In the genomic region with DNA sequence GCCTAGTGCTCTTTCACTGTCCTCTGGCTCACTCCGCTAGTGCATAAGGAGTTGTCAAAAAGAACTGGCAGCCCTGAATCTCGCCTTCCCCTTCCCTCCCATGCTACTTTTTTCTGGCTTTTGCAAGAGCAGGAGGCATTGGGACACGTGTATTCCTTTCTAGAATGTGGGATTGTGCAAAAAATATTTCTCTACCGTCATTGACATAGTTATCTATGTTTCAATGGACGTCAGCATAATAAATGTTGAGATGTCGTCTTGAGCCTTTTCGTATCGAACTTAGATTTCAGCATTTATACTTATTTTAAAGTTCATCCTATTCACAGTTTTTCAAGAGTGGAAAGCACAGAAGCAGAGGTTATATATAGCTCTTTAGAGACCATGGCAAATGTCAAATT, we compare ENCODE assay signal across 8 cellular contexts. TPM values are rescaled to one million over a fixed set of nuclear protein-coding genes. Genes with fewer than 3 reads are reported as not detected.
A peak's percentile ranks its signal among the peaks of the same experiment; 100 is the strongest.
DNase-seq lines count a peak whose midpoint lies in the region; ATAC-seq and TF ChIP-seq lines count a peak whose summit lies in the region.

No MANE protein-coding gene starts in this region.

- H3K4me3 ChIP-seq in HL-60 (replicated peaks; ENCODE audit: insufficient read depth, low read length) (peak overlapping the region; percentile 96), iPS-18c (ENCODE audit: insufficient read depth, low read depth, low read length) (peak overlapping the region; percentile 75)

- no peaks in the 10 kb centered on the region for H3K9me3 Mint-ChIP-seq in activated naive CD4-positive, alpha-beta T cell treated with anti-CD3 and anti-CD28 coated beads, Interleukin-2, amount 50 U/mL, for 72 hours
- H3K9me3 Mint-ChIP-seq in stimulated activated memory B cell treated with anti-CD40 and anti-IgM and Interleukin-4, amounts not matched to agents 10 μg/mL and 1 μg/mL and 100 μg/mL, for 72 hours, result no peaks in the 10 kb centered on the region

- peaks cover 25% of the 10 kb centered on the region for H3K4me1 Mint-ChIP-seq in stimulated activated memory B cell treated with anti-CD40 and anti-IgM and Interleukin-4, amounts not matched to agents 10 μg/mL and 1 μg/mL and 100 μg/mL, for 72 hours

- peaks cover 12 to 22% of the 10 kb centered on the region in 2 donors for H3K36me3 Mint-ChIP-seq in activated naive CD4-positive, alpha-beta T cell treated with anti-CD3 and anti-CD28 coated beads, Interleukin-2, amount 50 U/mL, for 72 hours
- peaks cover 9% of the 10 kb centered on the region for H3K36me3 Mint-ChIP-seq in stimulated activated memory B cell treated with anti-CD40 and anti-IgM and Interleukin-4, amounts not matched to agents 10 μg/mL and 1 μg/mL and 100 μg/mL, for 72 hours

- no peaks in the 10 kb centered on the region for H3K27me3 Mint-ChIP-seq in stimulated activated memory B cell treated with anti-CD40 and anti-IgM and Interleukin-4, amounts not matched to agents 10 μg/mL and 1 μg/mL and 100 μg/mL, for 72 hours

- H3K27me3 ChIP-seq in HL-60 (ENCODE audit: insufficient read depth, poor library complexity, severe bottlenecking) (no peaks in the 10 kb centered on the region), foreskin keratinocyte (no peaks in the 10 kb centered on the region)

- ATAC-seq in activated naive CD4-positive, alpha-beta T cell treated with anti-CD3 and anti-CD28 coated beads, Interleukin-2, amount 50 U/mL, for 72 hours, result no peak
- ATAC-seq in stimulated activated memory B cell treated with anti-CD40 and anti-IgM and Interleukin-4, amounts not matched to agents 10 μg/mL and 1 μg/mL and 100 μg/mL, for 72 hours, result no peak
- ATAC-seq in HG02840 (IDR thresholded peaks at IDR 0.05; ENCODE audit: low FRiP score, unreplicated experiment), result no peak
- ATAC-seq in foreskin keratinocyte, result no peak

- peak overlapping the region; percentile 98 for H3K27ac Mint-ChIP-seq in activated naive CD4-positive, alpha-beta T cell treated with anti-CD3 and anti-CD28 coated beads, Interleukin-2, amount 50 U/mL, for 72 hours
- H3K27ac Mint-ChIP-seq in stimulated activated memory B cell treated with anti-CD40 and anti-IgM and Interleukin-4, amounts not matched to agents 10 μg/mL and 1 μg/mL and 100 μg/mL, for 72 hours, result peak overlapping the region; percentile 98

- H3K9me3 ChIP-seq in iPS-18c (ENCODE audit: control insufficient read depth, insufficient read depth, low read length), result no peaks in the 10 kb centered on the region

- no peaks in the 10 kb centered on the region for H3K4me1 ChIP-seq in foreskin keratinocyte

- DNase-seq in HL-60 (ENCODE audit: low read depth in 1 of 2, low spot score in 1 of 2) (no peak), UCSD-AML1 (lab: John Stamatoyannopoulos, UW; ENCODE audit: unreplicated experiment) (no peak), NOMO-1 (lab: John Stamatoyannopoulos, UW; ENCODE audit: unreplicated experiment in 2 of 2) (no peak), foreskin keratinocyte (no peak)
- no peak for DNase-seq in activated naive CD4-positive, alpha-beta T cell treated with anti-CD3 and anti-CD28 coated beads, Interleukin-2, amount 50 U/mL, for 72 hours (ENCODE audit: low spot score in 2 of 2)

- H3K27ac ChIP-seq in HL-60 (replicated peaks), result peak overlapping the region; percentile 97
- H3K27ac ChIP-seq in foreskin keratinocyte, result no peak overlapping the region

- H3K4me3 Mint-ChIP-seq in stimulated activated memory B cell treated with anti-CD40 and anti-IgM and Interleukin-4, amounts not matched to agents 10 μg/mL and 1 μg/mL and 100 μg/mL, for 72 hours, result peak overlapping the region; percentile 88

- TF ChIP-seq CTCF in HL-60 (IDR thresholded peaks at IDR 0.05; ENCODE audit: insufficient read depth, low read length) (no peak), foreskin keratinocyte (conservative IDR thresholded peaks at IDR 0.05) (no peak)

RNA-seq across cellular contexts. Expression of a gene that starts 0.7 kb away (rescaled TPM):
- total RNA-seq in activated naive CD4-positive, alpha-beta T cell treated with anti-CD3 and anti-CD28 coated beads, Interleukin-2, amount 50 U/mL, for 72 hours, result 10 to 100 TPM; 22.2 to 29.7 TPM
- 9.9 and 10.7 TPM in 2 replicates for total RNA-seq in foreskin keratinocyte
- polyA plus RNA-seq in foreskin keratinocyte, result 4.8 and 5.5 TPM in 2 replicates

RNA-seq across cellular contexts. Expression of a gene that starts 37.2 kb away (rescaled TPM):
- not detected for total RNA-seq in activated naive CD4-positive, alpha-beta T cell treated with anti-CD3 and anti-CD28 coated beads, Interleukin-2, amount 50 U/mL, for 72 hours
- 1.3 and 3.6 TPM in 2 replicates for total RNA-seq in foreskin keratinocyte
- 0.57 and 0.76 TPM in 2 replicates for polyA plus RNA-seq in foreskin keratinocyte
